In genomic region chr2:102592601-102593000, GRCh38 we compare ENCODE assay signal across 11 cellular contexts. TPM values are rescaled to one million over a fixed set of nuclear protein-coding genes. Genes with fewer than 3 reads are reported as not detected.
DNase-seq lines count a peak whose midpoint lies in the region; ATAC-seq and TF ChIP-seq lines count a peak whose summit lies in the region.
"Had no signal": no experiment of that assay in that cellular context is flagged by ENCODE, and none has a peak within 500 bp of the region (broad histone marks: within the 10 kb centered on the region; RNA-seq: fewer than 3 reads in every experiment).

No MANE protein-coding gene starts in this region.

- H3K27ac Mint-ChIP-seq in Calu3 (ENCODE audit: unreplicated experiment): no peak overlapping the region
- H3K27ac Mint-ChIP-seq: dendritic cell treated with granulocyte-macrophage colony-stimulating factor and Interleukin-4, amounts not matched to agents 40 ng/mL and 50 ng/mL, for 4 days had no signal

- no peak overlapping the region for H3K4me3 Mint-ChIP-seq in Calu3 (ENCODE audit: low read depth, unreplicated experiment)
- H3K4me3 Mint-ChIP-seq: dendritic cell treated with granulocyte-macrophage colony-stimulating factor and Interleukin-4, amounts not matched to agents 40 ng/mL and 50 ng/mL, for 4 days had no signal

- H3K4me1 Mint-ChIP-seq in Calu3 (ENCODE audit: low read depth, unreplicated experiment): peaks cover 49% of the 10 kb centered on the region

- peak; percentile 67 for DNase-seq in Calu3
- DNase-seq in HFF-Myc (ENCODE audit: extremely low read depth, low read depth): no peak
- no peak for DNase-seq in astrocyte of the spinal cord (ENCODE audit: low read depth, low spot score)
- DNase-seq in mucosa of descending colon: peak in 1 of 3 donors; percentile 91
- no peak for DNase-seq in nucleus accumbens (lab: John Stamatoyannopoulos, UW)
- no peak for DNase-seq in SIG-M5 treated with dmso at 0.1 percent for 504 hours (lab: John Stamatoyannopoulos, UW; ENCODE audit: unreplicated experiment)
- DNase-seq: SW 1271 had no signal

- ATAC-seq in mucosa of descending colon (peak; percentile 83), HG03097 (IDR thresholded peaks at IDR 0.05; ENCODE audit: low FRiP score, unreplicated experiment) (no peak), HG03354 (IDR thresholded peaks at IDR 0.05; ENCODE audit: poor library complexity, severe bottlenecking, unreplicated experiment) (no peak)

- H3K4me3 ChIP-seq in HFF-Myc (replicated peaks; ENCODE audit: low read depth, low read length) (no peak overlapping the region), astrocyte of the spinal cord (ENCODE audit: low read depth, low read length) (no peak overlapping the region), mucosa of descending colon (no peak overlapping the region)

- H3K36me3 Mint-ChIP-seq in Calu3 (ENCODE audit: insufficient read depth, unreplicated experiment): no peaks in the 10 kb centered on the region

- H3K36me3 ChIP-seq in mucosa of descending colon (ENCODE audit: low read depth): no peaks in the 10 kb centered on the region

- H3K9me3 ChIP-seq in mucosa of descending colon: no peaks in the 10 kb centered on the region

- CTCF ChIA-PET in Calu3 (lab: Charles Lee): interaction anchor here (0.7 to 1.8 kb wide), 2 partner anchors 119 kb away, joined by 3 to 16 read pairs; partner anchors contain the start of gene SLC9A4

- BruUV-seq in Calu3 (replicated peaks; lab: Mats Ljungman, UMichigan): no TSS peak

- no peaks in the 10 kb centered on the region for H3K27me3 Mint-ChIP-seq in Calu3 (ENCODE audit: unreplicated experiment)

- H3K4me1 ChIP-seq in mucosa of descending colon (ENCODE audit: low read depth): peaks cover 24% of the 10 kb centered on the region

- no peaks in the 10 kb centered on the region for H3K9me3 Mint-ChIP-seq in Calu3 (ENCODE audit: low read depth, unreplicated experiment)
- H3K9me3 Mint-ChIP-seq: dendritic cell treated with granulocyte-macrophage colony-stimulating factor and Interleukin-4, amounts not matched to agents 40 ng/mL and 50 ng/mL, for 4 days had no signal

- intact Hi-C loops in Calu3 (cut with micrococcal nuclease; ENCODE audit: unreplicated experiment): loop anchor here (1.0 kb wide), 1 partner anchor 119 kb away; the partner anchor contains the start of gene SLC9A4
- intact Hi-C loops in mucosa of descending colon (cut with DNase I, micrococcal nuclease): loop anchor here in 1 of 2 donors (5.0 kb wide), 1 partner anchor 120 kb away; the partner anchor contains the start of gene SLC9A4

- in situ Hi-C loops in astrocyte of the spinal cord (cut with HindIII; ENCODE audit: low sequenced_read_pairs): no loop called here

- peak; percentile 60 for TF ChIP-seq CTCF in Calu3 (IDR thresholded peaks at IDR 0.05; ENCODE audit: unreplicated experiment)
- peak; percentile 48 for TF ChIP-seq CTCF in HFF-Myc (IDR thresholded peaks at IDR 0.05; ENCODE audit: low read depth, low read length, missing control alignments)
- peak; percentile 48 for TF ChIP-seq CTCF in astrocyte of the spinal cord (IDR thresholded peaks at IDR 0.05; ENCODE audit: low read depth, low read length)
- peak; percentile 47 for TF ChIP-seq CTCF in mucosa of descending colon (IDR thresholded peaks at IDR 0.05)

RNA-seq across cellular contexts. Expression of gene SLC9A2, which starts 26.8 kb away (rescaled TPM):
- total RNA-seq in Calu3 (2022) (5.7 and 5.9 TPM in 2 replicates), mucosa of descending colon (10 to 100 TPM; 32.2 to 92.9 (median 67.1) TPM)
- total RNA-seq: posterior vena cava had no signal
